Comparison of ENCODE assay signal across 10 cellular contexts in genomic region chr5:59123595-59124561, GRCh38.
DNase-seq lines count a peak whose midpoint lies in the region; ATAC-seq and TF ChIP-seq lines count a peak whose summit lies in the region.
"Had no signal": no experiment of that assay in that cellular context is flagged by ENCODE, and none has a peak within 500 bp of the region (broad histone marks: within the 10 kb centered on the region; RNA-seq: fewer than 3 reads in every experiment).

No MANE protein-coding gene starts in this region.

- TF ChIP-seq CTCF in GM10248 (IDR thresholded peaks at IDR 0.05; ENCODE audit: control extremely low read depth, extremely low read depth, low read depth, missing control alignments) = no peak

- no peaks in the 10 kb centered on the region for H3K9me3 Mint-ChIP-seq in naive thymus-derived CD8-positive, alpha-beta T cell

- no peak overlapping the region for H3K27ac Mint-ChIP-seq in naive thymus-derived CD8-positive, alpha-beta T cell

- H3K27me3 Mint-ChIP-seq in naive thymus-derived CD8-positive, alpha-beta T cell = no peaks in the 10 kb centered on the region

- DNase-seq in SK-MEL-5 (ENCODE audit: low read depth, low spot score) (peak; percentile 26), NCI-H2081 treated with DMSO at 0.1 percent for 48 hours (lab: John Stamatoyannopoulos, UW) (no peak), caudate nucleus (lab: John Stamatoyannopoulos, UW) (no peak), GM10248 (ENCODE audit: extremely low spot score) (no peak)
- DNase-seq in naive thymus-derived CD8-positive, alpha-beta T cell = peak in 6 of 10 donors; percentile 10 to 80 (median 58)
- DNase-seq in stimulated activated CD4-positive, alpha-beta T cell treated with anti-CD3 and anti-CD28 coated beads, Interleukin-15, amount 100 ng/mL, for 24 hours = no peak
- DNase-seq: pancreas had no signal

- no peaks in the 10 kb centered on the region for H3K36me3 Mint-ChIP-seq in naive thymus-derived CD8-positive, alpha-beta T cell

- CTCF ChIA-PET in GM10248 (lab: Yijun Ruan, JAX) = interaction anchor here (0.8 to 2.0 kb wide), 9 partner anchors 10 to 233 kb away, joined by 3 to 8 read pairs (median 3); no protein-coding TSS in a partner anchor

- H3K27ac ChIP-seq in caudate nucleus (ENCODE audit: low read depth, low read length) = no peak overlapping the region
- H3K27ac ChIP-seq: HL-60 had no signal

- H3K4me3 Mint-ChIP-seq in naive thymus-derived CD8-positive, alpha-beta T cell = no peak overlapping the region

- POLR2A ChIA-PET in naive thymus-derived CD8-positive, alpha-beta T cell (lab: Charles Lee) = interaction anchor here (0.6 to 2.6 kb wide), 7 partner anchors 9 to 89 kb away, joined by 3 to 41 read pairs (median 4); no protein-coding TSS in a partner anchor
- POLR2A ChIA-PET in GM10248 (lab: Yijun Ruan, JAX) = no interaction called here

- H3K4me1 Mint-ChIP-seq in naive thymus-derived CD8-positive, alpha-beta T cell = peaks cover 0 to 10% (median 5%) of the 10 kb centered on the region in 4 donors

- in situ Hi-C loops in SK-MEL-5 (cut with HindIII; ENCODE audit: low pct_unique_long_range_greater_than_20kb, low sequenced_read_pairs) = no loop called here

- ATAC-seq in GM18498 (IDR thresholded peaks at IDR 0.05; ENCODE audit: unreplicated experiment) (peak; percentile 47), GM21786 (IDR thresholded peaks at IDR 0.05; ENCODE audit: unreplicated experiment) (peak; percentile 50)
- peak; percentile 39 to 41 for ATAC-seq in naive thymus-derived CD8-positive, alpha-beta T cell
- ATAC-seq: pancreas had no signal

Comparison
In these comparisons a context has a peak if more than half of its experiments do, and no peak if none do; other contexts are left out.
1. DNase-seq: peak in SK-MEL-5 (single experiment) and naive thymus-derived CD8-positive, alpha-beta T cell (6 of 10); none in NCI-H2081 treated with DMSO at 0.1 percent for 48 hours (single experiment), stimulated activated CD4-positive, alpha-beta T cell treated with anti-CD3 and anti-CD28 coated beads, Interleukin-15, amount 100 ng/mL, for 24 hours (single experiment), caudate nucleus (0 of 61) and GM10248 (single experiment).
2. Peak in every context shown above with its lines, with median percentiles within 50 percentile points of each other: ATAC-seq.